ENCODE assay signal across 13 cellular contexts in the genomic region with DNA sequence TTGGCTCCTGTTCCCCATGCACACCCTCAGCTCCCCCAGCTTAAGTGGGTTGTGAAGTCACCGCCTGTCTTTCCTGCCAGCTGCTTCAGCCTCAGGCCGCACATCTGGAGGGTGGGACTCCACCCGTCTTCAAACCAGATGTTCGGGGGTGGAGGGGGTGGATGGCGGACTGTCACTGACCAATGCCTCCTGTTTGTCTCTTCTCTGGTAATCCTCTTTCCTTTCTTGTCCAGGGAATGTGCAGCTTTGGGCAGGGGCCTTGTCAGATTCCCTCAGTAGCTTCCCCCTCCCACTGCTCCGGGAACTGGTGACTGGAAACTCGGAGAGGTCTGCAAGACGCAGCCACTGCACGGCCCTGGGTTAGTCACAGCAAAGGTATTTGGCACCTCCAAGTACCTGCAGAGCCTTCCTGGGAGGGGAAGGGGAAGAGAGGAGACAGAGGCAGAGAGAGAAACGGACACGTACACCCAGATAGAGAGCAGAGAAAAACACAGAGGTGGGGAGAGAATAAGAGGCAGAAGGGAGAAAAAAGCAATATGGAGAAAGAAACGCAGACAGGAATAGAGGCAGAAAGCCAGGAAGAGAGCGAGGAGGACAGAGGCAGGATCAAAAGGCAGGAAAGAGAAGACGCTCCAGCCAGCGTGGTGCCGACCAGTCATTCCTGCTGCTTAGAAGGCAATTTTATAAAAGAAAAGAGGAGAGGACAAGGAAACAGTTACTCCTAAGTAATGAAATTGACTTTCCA. TPM values are rescaled to one million over a fixed set of nuclear protein-coding genes. Genes with fewer than 3 reads are reported as not detected.
A peak's percentile ranks its signal among the peaks of the same experiment; 100 is the strongest.
DNase-seq lines count a peak whose midpoint lies in the region; ATAC-seq and TF ChIP-seq lines count a peak whose summit lies in the region.
"Had no signal": no experiment of that assay in that cellular context is flagged by ENCODE, and none has a peak within 500 bp of the region (broad histone marks: within the 10 kb centered on the region; RNA-seq: fewer than 3 reads in every experiment).

No MANE protein-coding gene starts in this region.

- TF ChIP-seq CTCF in endothelial cell (IDR thresholded peaks at IDR 0.05; ENCODE audit: unreplicated experiment): no peak
- TF ChIP-seq CTCF in transverse colon (IDR thresholded peaks at IDR 0.05): no peak
- TF ChIP-seq CTCF in coronary artery (IDR thresholded peaks at IDR 0.05): no peak

- H3K27ac Mint-ChIP-seq in endothelial cell (ENCODE audit: unreplicated experiment): peak overlapping the region; percentile 86

- H3K4me3 Mint-ChIP-seq in endothelial cell (ENCODE audit: unreplicated experiment): no peak overlapping the region

- H3K27me3 Mint-ChIP-seq in endothelial cell (ENCODE audit: unreplicated experiment): peaks cover 2% of the 10 kb centered on the region

- H3K9me3 ChIP-seq in transverse colon: no peaks in the 10 kb centered on the region
- H3K9me3 ChIP-seq: ascending aorta, Peyer's patch, spleen had no signal

- H3K27ac ChIP-seq in transverse colon (peak overlapping the region in 2 of 4 donors; percentile 3 to 44), coronary artery (peak overlapping the region in 1 of 2 donors; percentile 24)
- H3K27ac ChIP-seq: ascending aorta, Peyer's patch, spleen had no signal

- WGBS in transverse colon (ENCODE audit: low coverage in 1 of 2), 2 donors: 44 to 56% methylated on average over 11 to 16 of the region's 16 CpGs

- DNase-seq in LoVo (ENCODE audit: low spot score) (peak; percentile 22), endothelial cell (ENCODE audit: low spot score) (peak; percentile 41), left kidney (ENCODE audit: low read depth, low spot score) (peak; percentile 43), transverse colon (peak; percentile 20), DMS153 treated with DMSO at 0.1 percent for 48 hours (lab: John Stamatoyannopoulos, UW; ENCODE audit: unreplicated experiment) (no peak), UCSD-AML1 (lab: John Stamatoyannopoulos, UW; ENCODE audit: unreplicated experiment) (no peak), coronary artery (ENCODE audit: low spot score) (no peak)
- DNase-seq: activated CD4-positive, alpha-beta T cell treated with anti-CD3 and anti-CD28 coated beads, Interleukin-2, amount 50 U/mL, for 4 hours; NCI-H1092 treated with DMSO at 0.1 percent for 48 hours; spleen had no signal

- no peaks in the 10 kb centered on the region for H3K36me3 ChIP-seq in transverse colon
- H3K36me3 ChIP-seq: ascending aorta, Peyer's patch, spleen had no signal

- no peaks in the 10 kb centered on the region for H3K4me1 ChIP-seq in transverse colon
- H3K4me1 ChIP-seq: ascending aorta, Peyer's patch had no signal

- H3K27me3 ChIP-seq in transverse colon: peaks cover 4% of the 10 kb centered on the region
- H3K27me3 ChIP-seq: ascending aorta, Peyer's patch had no signal

- H3K4me3 ChIP-seq in transverse colon (no peak overlapping the region), coronary artery (no peak overlapping the region)
- H3K4me3 ChIP-seq: ascending aorta, Peyer's patch, spleen had no signal

- no peaks in the 10 kb centered on the region for H3K9me3 Mint-ChIP-seq in endothelial cell (ENCODE audit: unreplicated experiment)

- no peak for TF ChIP-seq EP300 in transverse colon (IDR thresholded peaks at IDR 0.05; ENCODE audit: low read depth)

- no peak for TF ChIP-seq POLR2A in transverse colon (IDR thresholded peaks at IDR 0.05)

- in situ Hi-C loops in transverse colon (cut with MboI; ENCODE audit: low pct_ligation_motif_present in 1 of 4, low pct_unique_long_range_greater_than_20kb in 1 of 4, low sequenced_read_pairs in 3 of 4): no loop called here

- H3K4me1 Mint-ChIP-seq in endothelial cell (ENCODE audit: unreplicated experiment): peaks cover 20% of the 10 kb centered on the region

- intact Hi-C loops in transverse colon (cut with DNase I; ENCODE audit: low total_unique reads): no loop called here

- H3K36me3 Mint-ChIP-seq in endothelial cell (ENCODE audit: low read depth, unreplicated experiment): no peaks in the 10 kb centered on the region

- ATAC-seq in HG03108 (IDR thresholded peaks at IDR 0.05; ENCODE audit: unreplicated experiment): no peak

RNA-seq across cellular contexts. Expression of a gene that starts 56.1 kb away (rescaled TPM):
- total RNA-seq in endothelial cell (ENCODE audit: unreplicated experiment) (73.5 TPM), transverse colon (100 to 1,000 TPM in 1 of 4 donors, 10 to 100 TPM in 3; 49.7 to 158 (median 62.4) TPM)

Comparison
In these comparisons a context has a peak if more than half of its experiments do, and no peak if none do; other contexts are left out.
1. DNase-seq: peak in LoVo (single experiment), endothelial cell (single experiment), left kidney (single experiment) and transverse colon (single experiment); none in DMS153 treated with DMSO at 0.1 percent for 48 hours (single experiment), UCSD-AML1 (single experiment) and coronary artery (single experiment).